ENCODE assay signal across 20 cellular contexts in the genomic region with DNA sequence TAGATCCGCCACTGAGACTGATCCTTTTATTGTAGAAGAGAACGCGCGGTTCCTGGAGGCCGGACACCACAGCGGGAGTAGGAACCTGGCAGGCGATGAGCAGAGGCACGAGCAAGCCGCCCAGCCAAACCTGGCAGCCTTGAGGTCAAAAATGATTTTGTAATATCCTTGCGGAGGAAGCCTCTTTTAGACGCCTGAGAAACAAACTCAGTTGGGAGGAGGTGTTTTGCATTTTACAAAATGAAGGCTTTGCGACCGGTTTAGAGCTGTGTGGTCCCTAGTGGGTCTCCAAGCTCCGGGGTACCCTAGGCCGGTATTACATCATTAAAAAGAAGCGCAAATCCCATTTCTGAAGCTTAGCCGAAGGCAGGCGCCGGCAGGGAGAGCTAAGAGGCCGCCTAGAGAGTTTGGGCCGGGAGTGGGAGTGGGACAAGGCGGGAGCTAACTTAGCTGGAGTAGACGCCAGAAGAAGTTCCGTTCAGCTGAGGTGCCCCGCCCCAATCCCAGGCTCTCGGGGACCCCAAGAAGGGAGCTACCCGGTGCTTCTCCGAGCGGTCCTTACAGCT. TPM values are rescaled to one million over a fixed set of nuclear protein-coding genes. Genes with fewer than 3 reads are reported as not detected.
A peak's percentile ranks its signal among the peaks of the same experiment; 100 is the strongest.
DNase-seq lines count a peak whose midpoint lies in the region; TF ChIP-seq lines count a peak whose summit lies in the region.
"Had no signal": no experiment of that assay in that cellular context is flagged by ENCODE, and none has a peak within 500 bp of the region (broad histone marks: within the 10 kb centered on the region; RNA-seq: fewer than 3 reads in every experiment).

No MANE protein-coding gene starts in this region.

- H3K56ac ChIP-seq in H9 (ENCODE audit: insufficient read length, low read depth, low read length), result no peak overlapping the region

- POLR2A ChIA-PET in OCI-LY7 (lab: Charles Lee), result no interaction called here

- H2BK12ac ChIP-seq in H9 (ENCODE audit: insufficient read length, low read depth, low read length), result no peak overlapping the region

- H3K23ac ChIP-seq in H9 (ENCODE audit: insufficient read length, low read depth, low read length), result no peak overlapping the region

- H3K4me3 ChIP-seq in iPS DF 6.9 (ENCODE audit: low read length), result peak overlapping the region; percentile 3; the same call in 1 of the 2 replicates
- no peak overlapping the region for H3K4me3 ChIP-seq in OCI-LY7 (ENCODE audit: low read depth, low read length, poor library complexity, severe bottlenecking)
- H3K4me3 ChIP-seq: HAP-1, right lobe of liver had no signal

- no peaks in the 10 kb centered on the region for H3K9me3 ChIP-seq in H9 (ENCODE audit: control insufficient read depth, low read depth, low read length)
- H3K9me3 ChIP-seq in iPS DF 6.9 (ENCODE audit: control insufficient read depth, insufficient read depth, low read length), result no peaks in the 10 kb centered on the region
- no peaks in the 10 kb centered on the region for H3K9me3 ChIP-seq in OCI-LY7 (ENCODE audit: low read length)
- H3K9me3 ChIP-seq: HAP-1, right lobe of liver had no signal

- peak overlapping the region in 1 of 2 experiments; percentile 75; a peak in 4 of 5 replicates for H3K4me3 Mint-ChIP-seq in H9
- peak overlapping the region in 4 of 5 experiments; percentile 8 to 24 (median 17) for H3K4me3 Mint-ChIP-seq in brain
- peak overlapping the region; percentile 8 for H3K4me3 Mint-ChIP-seq in neural crest cell
- H3K4me3 Mint-ChIP-seq: activated CD4-positive, alpha-beta memory T cell treated with anti-CD3 and anti-CD28 coated beads for 36 hours; CD8-positive, alpha-beta T cell; memory B cell had no signal

- H3K14ac ChIP-seq in H9 (ENCODE audit: insufficient read depth, low read length), result no peak overlapping the region

- no peak overlapping the region for H3K9ac ChIP-seq in H9 (ENCODE audit: extremely low read depth, insufficient read length, low read length)

- H3K79me2 ChIP-seq in H9 (ENCODE audit: insufficient read depth, low read length) (no peaks in the 10 kb centered on the region), OCI-LY7 (ENCODE audit: insufficient read depth, low read depth, low read length) (no peaks in the 10 kb centered on the region)

- H2AFZ ChIP-seq in H9 (ENCODE audit: low read length) (no peak overlapping the region), OCI-LY7 (ENCODE audit: low read length) (no peak overlapping the region)

- no peak for TF ChIP-seq CTCF in H9 (conservative IDR thresholded peaks at IDR 0.05)
- TF ChIP-seq CTCF in brain (conservative IDR thresholded peaks at IDR 0.05), result no peak
- TF ChIP-seq CTCF in neural crest cell (conservative IDR thresholded peaks at IDR 0.05), result no peak
- TF ChIP-seq CTCF in OCI-LY7 (conservative IDR thresholded peaks at IDR 0.05; ENCODE audit: low read length), result no peak

- H3K79me1 ChIP-seq in H9 (ENCODE audit: insufficient read depth, low read depth, low read length, poor library complexity, severe bottlenecking), result no peaks in the 10 kb centered on the region

- peaks cover 75% of the 10 kb centered on the region for H3K27me3 ChIP-seq in H9 (ENCODE audit: insufficient read depth, low read length)
- H3K27me3 ChIP-seq in iPS DF 6.9 (ENCODE audit: control insufficient read depth, insufficient read depth, low read length), result peaks cover 69% of the 10 kb centered on the region

- H4K20me1 ChIP-seq in H9 (ENCODE audit: control insufficient read depth, insufficient read depth, insufficient read length), result no peaks in the 10 kb centered on the region
- no peaks in the 10 kb centered on the region for H4K20me1 ChIP-seq in OCI-LY7 (ENCODE audit: insufficient read depth, low read length)

- H3K27me3 Mint-ChIP-seq in H9 (ENCODE audit: low read depth) (peaks cover 100% of the 10 kb centered on the region), brain (peaks cover 98% of the 10 kb centered on the region), neural crest cell (ENCODE audit: low read depth) (peaks cover 98% of the 10 kb centered on the region)

- no peak overlapping the region for H2BK120ac ChIP-seq in H9 (ENCODE audit: low read depth, low read length, poor library complexity, severe bottlenecking)

- peaks cover 0 to 5% of the 10 kb centered on the region in 2 experiments; a peak in 2 of 5 replicates for H3K9me3 Mint-ChIP-seq in H9
- H3K9me3 Mint-ChIP-seq in brain, result peaks cover 0 to 14% (median 8%) of the 10 kb centered on the region in 5 experiments
- no peaks in the 10 kb centered on the region for H3K9me3 Mint-ChIP-seq in neural crest cell
- H3K9me3 Mint-ChIP-seq: activated CD4-positive, alpha-beta memory T cell treated with anti-CD3 and anti-CD28 coated beads for 36 hours; CD8-positive, alpha-beta T cell; memory B cell had no signal

- H2AK5ac ChIP-seq in H9 (ENCODE audit: insufficient read length, low read length), result no peak overlapping the region

- no peak overlapping the region for H2BK20ac ChIP-seq in H9 (ENCODE audit: low read depth, low read length, poor library complexity, severe bottlenecking)

- H3K4me2 ChIP-seq in H9 (ENCODE audit: insufficient read depth, insufficient read length, low read length), result peak overlapping the region; percentile 28
- no peak overlapping the region for H3K4me2 ChIP-seq in OCI-LY7 (ENCODE audit: low read length)

- peaks cover 19 to 40% of the 10 kb centered on the region in 2 experiments for H3K4me1 Mint-ChIP-seq in H9
- H3K4me1 Mint-ChIP-seq in brain, result peaks cover 41% of the 10 kb centered on the region
- peaks cover 9% of the 10 kb centered on the region for H3K4me1 Mint-ChIP-seq in neural crest cell

- H3K36me3 ChIP-seq in iPS DF 6.9 (ENCODE audit: control insufficient read depth, insufficient read depth, low read length), result no peaks in the 10 kb centered on the region
- no peaks in the 10 kb centered on the region for H3K36me3 ChIP-seq in OCI-LY7 (ENCODE audit: insufficient read depth, low read length)
- H3K36me3 ChIP-seq: HAP-1, neutrophil, right lobe of liver had no signal

- H3K23me2 ChIP-seq in H9 (ENCODE audit: insufficient read length, low read depth, low read length, poor library complexity, severe bottlenecking), result peaks cover 25% of the 10 kb centered on the region

- no peak overlapping the region for H4K5ac ChIP-seq in H9 (ENCODE audit: insufficient read length, low read depth, low read length)

- H3T11ph ChIP-seq in H9 (ENCODE audit: low read length), result no peak overlapping the region

- H3K4ac ChIP-seq in H9 (ENCODE audit: low read depth, low read length), result no peak overlapping the region

- H3K27ac ChIP-seq in H9 (ENCODE audit: insufficient read length, low read depth, low read length), result no peak overlapping the region
- no peak overlapping the region for H3K27ac ChIP-seq in iPS DF 6.9 (ENCODE audit: low read length)
- no peak overlapping the region for H3K27ac ChIP-seq in OCI-LY7 (ENCODE audit: low read depth, low read length, poor library complexity, severe bottlenecking)
- H3K27ac ChIP-seq: neutrophil, right lobe of liver had no signal

- H4K8ac ChIP-seq in H9 (replicated peaks; ENCODE audit: insufficient read length, low read depth, low read length), result no peak overlapping the region

- H3K18ac ChIP-seq in H9 (ENCODE audit: insufficient read length, low read depth, low read length), result no peak overlapping the region

- H4K91ac ChIP-seq in H9 (ENCODE audit: insufficient read length, low read depth, low read length), result no peak overlapping the region

- no CpG with 5 or more reads among the region's 29 CpGs for WGBS in H9 (ENCODE audit: extremely low coverage, insufficient read length, low lambda C conversion rate)
- WGBS in iPS DF 6.9 (ENCODE audit: insufficient coverage, insufficient read length), result no CpG with 5 or more reads among the region's 29 CpGs

- intact Hi-C loops in OCI-LY7 (cut with micrococcal nuclease; ENCODE audit: unreplicated experiment), result no loop called here

- H2BK5ac ChIP-seq in H9 (ENCODE audit: insufficient read length, low read length), result no peak overlapping the region

- DNase-seq in H9, result peak; percentile 37
- no peak for DNase-seq in iPS DF 6.9 (ENCODE audit: low read depth, low spot score)
- DNase-seq in neural crest cell (ENCODE audit: low read depth, low spot score), result no peak
- DNase-seq in OCI-LY7 (ENCODE audit: low spot score), result no peak
- no peak for DNase-seq in Kasumi-1 (lab: John Stamatoyannopoulos, UW)
- DNase-seq in COR-L47 (lab: John Stamatoyannopoulos, UW), result no peak
- no peak for DNase-seq in dermis blood vessel endothelial cell
- DNase-seq: activated CD4-positive, alpha-beta memory T cell treated with anti-CD3 and anti-CD28 coated beads for 36 hours; CD8-positive, alpha-beta T cell; DND-41; foreskin melanocyte; NCI-H1417 treated with DMSO at 0.1 percent for 48 hours; right lobe of liver; RPMI8226; stimulated activated CD4-positive, alpha-beta T cell treated with anti-CD3 and anti-CD28 coated beads, Interleukin-1b, Interleukin-23, amount 100 ng/mL, for 48 hours; SW 1271 had no signal

- H3K27ac Mint-ChIP-seq in H9 (no peak overlapping the region; a peak in 1 of 7 replicates), brain (no peak overlapping the region), neural crest cell (ENCODE audit: unreplicated experiment) (no peak overlapping the region)
- H3K27ac Mint-ChIP-seq: activated CD4-positive, alpha-beta memory T cell treated with anti-CD3 and anti-CD28 coated beads for 36 hours; CD8-positive, alpha-beta T cell; memory B cell had no signal

- no peaks in the 10 kb centered on the region for H3K9me2 ChIP-seq in OCI-LY7 (ENCODE audit: insufficient read depth, low read length)

- no TSS peak for BruUV-seq in OCI-LY7 (replicated peaks; lab: Mats Ljungman, UMichigan)

- no peaks in the 10 kb centered on the region; a peak in 1 of 7 replicates for H3K36me3 Mint-ChIP-seq in H9 (ENCODE audit: insufficient read depth in 1 of 3, low read depth in 3 of 3)
- no peaks in the 10 kb centered on the region for H3K36me3 Mint-ChIP-seq in brain
- peaks cover 4% of the 10 kb centered on the region for H3K36me3 Mint-ChIP-seq in neural crest cell (ENCODE audit: low read depth)
- H3K36me3 Mint-ChIP-seq: CD8-positive, alpha-beta T cell had no signal

- CTCF ChIA-PET in OCI-LY7 (lab: Charles Lee; ENCODE audit: unreplicated experiment), result no interaction called here

- H3K4me1 ChIP-seq in H9 (ENCODE audit: insufficient read depth, low read length) (no peaks in the 10 kb centered on the region; the same call in 1 of the 2 replicates), iPS DF 6.9 (ENCODE audit: control insufficient read depth, insufficient read depth, low read length) (peaks cover 6% of the 10 kb centered on the region; the same call in 1 of the 2 replicates), OCI-LY7 (ENCODE audit: insufficient read depth, low read length, poor library complexity, severe bottlenecking) (no peaks in the 10 kb centered on the region)
- H3K4me1 ChIP-seq: HAP-1 had no signal

- H2BK15ac ChIP-seq in H9 (ENCODE audit: low read depth, low read length), result no peak overlapping the region

RNA-seq across cellular contexts. Expression of gene TBX18, which starts 1.8 kb away (rescaled TPM):
- total RNA-seq in H9 (2021) (0.02 TPM in 1 of 2 replicates, not detected in the other), neural crest cell (0.27 and 0.47 TPM in 2 replicates), OCI-LY7 (2022) (not detected in 2 replicates), dermis blood vessel endothelial cell (0.68 and 1.7 TPM in 2 replicates)
- polyA plus RNA-seq in brain (ENCODE audit: insufficient read depth, low read depth, low replicate concordance), result 1.4 TPM
- total RNA-seq in OCI-LY7 (2014; rRNA removed; shearing (Covaris generic)), result not detected in 2 replicates
- total RNA-seq: activated CD4-positive, alpha-beta memory T cell treated with anti-CD3 and anti-CD28 coated beads for 36 hours; CD8-positive, alpha-beta T cell had no signal
